22 cellular contexts compared by ENCODE assay signal in the genomic region with DNA sequence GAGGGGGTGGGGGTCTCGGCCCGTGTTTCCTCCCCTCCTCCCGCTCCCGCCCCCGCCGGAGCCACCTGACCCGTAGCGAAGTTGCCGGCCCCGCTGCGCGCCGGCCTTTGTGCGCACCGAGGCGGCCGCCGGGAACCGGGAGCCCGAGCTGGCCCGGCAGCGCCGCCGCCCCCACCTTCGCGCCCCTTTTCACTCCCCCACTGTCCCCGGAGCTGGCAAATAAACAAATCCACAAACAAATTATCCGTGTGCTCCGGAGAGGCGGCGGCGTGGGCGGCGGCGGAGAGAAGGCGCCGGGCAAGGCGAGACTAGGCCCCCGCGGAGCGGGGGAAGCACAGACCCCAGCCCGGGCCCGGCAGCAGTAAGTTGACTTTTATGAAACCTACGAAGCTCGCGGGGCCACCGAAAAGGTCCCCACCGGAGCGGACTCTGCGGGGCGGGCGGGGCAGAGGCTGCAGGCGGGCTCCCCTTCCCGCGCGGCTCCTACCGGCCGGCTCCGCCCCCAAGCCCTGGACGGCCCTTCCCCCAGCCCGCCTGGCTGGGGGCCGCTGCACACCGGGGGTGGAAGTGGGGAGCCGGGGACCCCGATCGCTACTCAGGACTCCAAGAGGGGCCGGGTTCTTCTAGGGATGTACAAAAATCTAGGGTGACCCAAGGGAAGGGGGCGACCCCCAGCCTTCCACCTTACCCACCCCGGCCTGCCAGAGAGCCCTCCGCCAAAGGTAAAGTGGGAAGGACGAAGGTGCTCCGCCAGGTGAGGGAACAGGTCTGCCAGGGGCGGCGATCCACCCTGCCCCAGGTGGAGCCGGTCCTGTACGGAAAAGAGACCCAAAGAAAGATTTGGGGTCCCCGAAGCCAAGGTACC. TPM values are rescaled to one million over a fixed set of nuclear protein-coding genes. Genes with fewer than 3 reads are reported as not detected.
DNase-seq lines count a peak whose midpoint lies in the region; ATAC-seq and TF ChIP-seq lines count a peak whose summit lies in the region.
"Had no signal": no experiment of that assay in that cellular context is flagged by ENCODE, and none has a peak within 500 bp of the region (broad histone marks: within the 10 kb centered on the region; RNA-seq: fewer than 3 reads in every experiment).

No MANE protein-coding gene starts in this region.

- DNase-seq in cardiac muscle cell (ENCODE audit: low read depth in 1 of 2, low spot score in 1 of 2) (no peak), cardiac septum (ENCODE audit: low spot score) (no peak), WTC11 (ENCODE audit: low spot score) (no peak), NCI-H146 treated with DMSO at 0.1 percent for 48 hours (lab: John Stamatoyannopoulos, UW; ENCODE audit: unreplicated experiment) (no peak), stomach (no peak), NOMO-1 treated with dmso at 0.1 percent for 144 hours (lab: John Stamatoyannopoulos, UW; ENCODE audit: unreplicated experiment) (no peak), AG08396 (ENCODE audit: low spot score) (no peak)
- DNase-seq: activated CD4-positive, alpha-beta T cell treated with anti-CD3 and anti-CD28 coated beads, Interleukin-2, amount 10 ng/mL, durations not matched to agents 7 days and 5 days; activated CD8-positive, alpha-beta memory T cell treated with anti-CD3 and anti-CD28 coated beads, Interleukin-2, amount 50 U/mL, for 48 hours; activated gamma-delta T cell; amniotic stem cell; cerebellar nuclear complex; EL; NCI-H1092; NCI-H345; stimulated activated CD4-positive, alpha-beta T cell treated with anti-CD3 and anti-CD28 coated beads, Interleukin-12 subunit alpha, Interleukin-12 subunit beta, amount 100 ng/mL, for 4 hours; SW 1271; thyroid gland had no signal

- TF ChIP-seq POLR2A in stomach (IDR thresholded peaks at IDR 0.05) = no peak

- 2 to 5% (median 3%) methylated on average over 38 to 77 of the region's 77 CpGs for WGBS in stomach, 5 donors

- no peaks in the 10 kb centered on the region for H3K9me3 Mint-ChIP-seq in WTC11
- H3K9me3 Mint-ChIP-seq: activated CD4-positive, alpha-beta T cell treated with anti-CD3 and anti-CD28 coated beads, Interleukin-2, amount 10 ng/mL, durations not matched to agents 7 days and 5 days had no signal

- H3K36me3 Mint-ChIP-seq in WTC11 = no peaks in the 10 kb centered on the region

- H3K4me1 Mint-ChIP-seq in WTC11 = peaks cover 10% of the 10 kb centered on the region

- H3K27me3 ChIP-seq in cardiac muscle cell = peaks cover 100% of the 10 kb centered on the region
- H3K27me3 ChIP-seq in iPS-15b (ENCODE audit: control insufficient read depth, insufficient read depth, low read length) = peaks cover 44% of the 10 kb centered on the region
- H3K27me3 ChIP-seq in stomach = peaks cover 70 to 97% (median 78%) of the 10 kb centered on the region in 3 donors

- POLR2A ChIA-PET in WTC11 (lab: Charles Lee) = no interaction called here

- intact Hi-C loops in cardiac septum (cut with DNase I) (no loop called here), stomach (cut with DNase I; ENCODE audit: low total_unique reads) (loop anchor here (5.0 kb wide), 1 partner anchor 113 kb away; no protein-coding TSS in a partner anchor)

- no peak overlapping the region for H3K27ac Mint-ChIP-seq in WTC11

- CTCF ChIA-PET in WTC11 (lab: Charles Lee) = interaction anchor here (0.7 to 2.9 kb wide), 5 partner anchors 8 to 200 kb away, joined by 3 to 12 read pairs (median 4); no protein-coding TSS in a partner anchor

- no peak overlapping the region for H3K9ac ChIP-seq in iPS-15b (ENCODE audit: low read depth, low read length)
- H3K9ac ChIP-seq: KMS-11 had no signal

- H3K4me3 Mint-ChIP-seq in WTC11 = peak overlapping the region; percentile 65
- H3K4me3 Mint-ChIP-seq: activated CD4-positive, alpha-beta T cell treated with anti-CD3 and anti-CD28 coated beads, Interleukin-2, amount 10 ng/mL, durations not matched to agents 7 days and 5 days had no signal

- no peaks in the 10 kb centered on the region for H3K9me3 ChIP-seq in cardiac muscle cell (ENCODE audit: low read depth)
- H3K9me3 ChIP-seq in iPS-15b (ENCODE audit: control insufficient read depth, insufficient read depth, low read length) = no peaks in the 10 kb centered on the region
- H3K9me3 ChIP-seq in stomach = no peaks in the 10 kb centered on the region
- H3K9me3 ChIP-seq: thyroid gland had no signal

- ATAC-seq in WTC11 = no peak
- ATAC-seq: Right ventricle myocardium inferior had no signal

- H3K27ac ChIP-seq in cardiac muscle cell (no peak overlapping the region), stomach (no peak overlapping the region)
- H3K27ac ChIP-seq: HL-60, KMS-11, thyroid gland had no signal

- TF ChIP-seq EP300 in stomach (IDR thresholded peaks at IDR 0.05) = no peak

- H3K36me3 ChIP-seq in cardiac muscle cell = no peaks in the 10 kb centered on the region
- H3K36me3 ChIP-seq in iPS-15b (ENCODE audit: control insufficient read depth, insufficient read depth, low read length) = no peaks in the 10 kb centered on the region
- H3K36me3 ChIP-seq in stomach = no peaks in the 10 kb centered on the region
- H3K36me3 ChIP-seq: thyroid gland had no signal

- H3K4me3 ChIP-seq in cardiac muscle cell (peak overlapping the region; percentile 8), iPS-15b (ENCODE audit: low read depth, low read length) (peak overlapping the region; percentile 41), stomach (peak overlapping the region in 1 of 4 donors; percentile 11)
- H3K4me3 ChIP-seq: thyroid gland had no signal

- H3K27me3 Mint-ChIP-seq in WTC11 (ENCODE audit: low read depth) = peaks cover 66% of the 10 kb centered on the region

- TF ChIP-seq CTCF in cardiac muscle cell (IDR thresholded peaks at IDR 0.05; ENCODE audit: low read depth, low read length) (no peak), WTC11 (IDR thresholded peaks at IDR 0.05) (no peak), stomach (IDR thresholded peaks at IDR 0.05) (no peak)

- H3K4me1 ChIP-seq in cardiac muscle cell (ENCODE audit: low read depth) = peaks cover 12% of the 10 kb centered on the region
- peaks cover 7% of the 10 kb centered on the region for H3K4me1 ChIP-seq in iPS-15b (ENCODE audit: control insufficient read depth, insufficient read depth, low read length)
- H3K4me1 ChIP-seq in stomach = peaks cover 24 to 51% (median 35%) of the 10 kb centered on the region in 4 donors

TF ChIP-seq in WTC11, 78 proteins besides CTCF, POLR2A, EP300 and RAD21:
- no peak for TF ChIP-seq ZNF423 (CRISPR knock-in tag; IDR thresholded peaks at IDR 0.05)
- TF ChIP-seq, protein P1, sequence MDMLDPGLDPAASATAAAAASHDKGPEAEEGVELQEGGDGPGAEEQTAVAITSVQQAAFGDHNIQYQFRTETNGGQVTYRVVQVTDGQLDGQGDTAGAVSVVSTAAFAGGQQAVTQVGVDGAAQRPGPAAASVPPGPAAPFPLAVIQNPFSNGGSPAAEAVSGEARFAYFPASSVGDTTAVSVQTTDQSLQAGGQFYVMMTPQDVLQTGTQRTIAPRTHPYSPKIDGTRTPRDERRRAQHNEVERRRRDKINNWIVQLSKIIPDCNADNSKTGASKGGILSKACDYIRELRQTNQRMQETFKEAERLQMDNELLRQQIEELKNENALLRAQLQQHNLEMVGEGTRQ (CRISPR knock-in tag; IDR thresholded peaks at IDR 0.05) = peak; percentile 37; the same call in 1 of the 2 replicates

RNA-seq across cellular contexts. Expression of a gene that starts 40.7 kb away (rescaled TPM):
- 24.2 and 29.5 TPM in 2 replicates for total RNA-seq in cardiac muscle cell
- 40.0 and 54.2 TPM in 2 replicates for polyA plus RNA-seq in cardiac muscle cell
- 23.1 TPM for total RNA-seq in cardiac septum
- 50.2 to 61.3 TPM (median 51.3 TPM) in 3 replicates for total RNA-seq in WTC11 (2021)
- total RNA-seq in stomach = 10 to 100 TPM; 20.4 to 41.1 (median 33.3) TPM
- polyA plus RNA-seq in stomach = 10 to 100 TPM; 17.8 to 19.4 (median 19.3) TPM
